Comparison of ENCODE assay signal across 21 cellular contexts in the genomic region with DNA sequence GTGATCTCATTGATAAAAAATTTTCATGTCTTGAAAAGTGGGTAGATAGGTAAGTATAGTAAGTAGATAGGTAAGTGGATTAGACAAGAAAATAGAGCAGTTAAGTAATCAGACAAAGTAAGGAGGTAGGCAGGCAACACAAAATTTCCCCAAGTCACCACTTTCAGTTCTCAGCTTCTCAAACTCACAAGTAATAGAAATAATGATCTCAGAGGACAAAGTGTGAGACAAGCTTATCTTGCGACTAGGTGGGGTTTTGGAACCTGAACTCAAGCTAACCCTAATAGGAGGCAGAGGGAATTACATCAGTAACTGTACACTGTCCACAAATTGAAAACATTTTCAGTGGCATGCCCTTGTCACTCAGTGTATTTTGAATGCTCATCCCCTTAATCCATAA.
DNase-seq lines count a peak whose midpoint lies in the region; ATAC-seq and TF ChIP-seq lines count a peak whose summit lies in the region.
"Had no signal": no experiment of that assay in that cellular context is flagged by ENCODE, and none has a peak within 500 bp of the region (broad histone marks: within the 10 kb centered on the region; RNA-seq: fewer than 3 reads in every experiment).

No MANE protein-coding gene starts in this region.

- TF ChIP-seq POLR2A in upper lobe of left lung (IDR thresholded peaks at IDR 0.05), result no peak

- no peaks in the 10 kb centered on the region for H3K9me3 ChIP-seq in MM.1S (replicated peaks; ENCODE audit: insufficient read depth, low read length)
- peaks cover 70% of the 10 kb centered on the region for H3K9me3 ChIP-seq in endodermal cell (ENCODE audit: control insufficient read depth, low read length)
- H3K9me3 ChIP-seq in BE2C, result no peaks in the 10 kb centered on the region
- H3K9me3 ChIP-seq in upper lobe of left lung, result no peaks in the 10 kb centered on the region
- H3K9me3 ChIP-seq: A549, BLaER1 had no signal

- TF ChIP-seq EP300 in upper lobe of left lung (IDR thresholded peaks at IDR 0.05), result no peak

- POLR2A ChIA-PET in naive thymus-derived CD8-positive, alpha-beta T cell (lab: Charles Lee), result no interaction called here

- H3K9me2 ChIP-seq in MM.1S (replicated peaks; ENCODE audit: insufficient read depth, low read length), result no peaks in the 10 kb centered on the region

- no peak overlapping the region for H3K27ac ChIP-seq in MM.1S (ENCODE audit: low read length)
- no peak overlapping the region for H3K27ac ChIP-seq in endodermal cell (ENCODE audit: low read depth, low read length)
- no peak overlapping the region for H3K27ac ChIP-seq in upper lobe of left lung
- H3K27ac ChIP-seq: 22Rv1, A549, BLaER1 had no signal

- no peaks in the 10 kb centered on the region for H3K36me3 ChIP-seq in MM.1S (replicated peaks; ENCODE audit: insufficient read depth, low read length)
- no peaks in the 10 kb centered on the region for H3K36me3 ChIP-seq in endodermal cell (ENCODE audit: control insufficient read depth, insufficient read depth, low read length)
- H3K36me3 ChIP-seq in BE2C, result no peaks in the 10 kb centered on the region
- H3K36me3 ChIP-seq in upper lobe of left lung, result no peaks in the 10 kb centered on the region
- H3K36me3 ChIP-seq: BLaER1 had no signal

- no peak overlapping the region for H2AFZ ChIP-seq in MM.1S (ENCODE audit: low read length)

- DNase-seq in NCI-H82 treated with DMSO at 0.1 percent for 48 hours (lab: John Stamatoyannopoulos, UW; ENCODE audit: unreplicated experiment) (peak; percentile 55), NCI-H82 (lab: John Stamatoyannopoulos, UW) (no peak), MM.1S (peak; percentile 54), endodermal cell (no peak), BE2C (no peak), upper lobe of left lung (no peak)
- no peak for DNase-seq in naive thymus-derived CD8-positive, alpha-beta T cell
- DNase-seq: AML-193; C1 segment of cervical spinal cord; Calu3; CD4-positive, alpha-beta memory T cell; CD4-positive, CD25-positive, alpha-beta regulatory T cell; CD8-positive, alpha-beta memory T cell; COR-L47; DMS79 treated with DMSO at 0.1 percent for 48 hours; GF-D8 had no signal

- 0 out of 2 replicates have a peak, but pooled peaks cover 2% of the 10 kb centered on the region for H3F3A ChIP-seq in MM.1S (ENCODE audit: insufficient read depth, low read length)

- 42% methylated on average over 1 of the region's 1 CpG; no CpG with 5 or more reads in 1 of the 2 experiments for WGBS in endodermal cell (ENCODE audit: insufficient coverage in 1 of 2, insufficient read length in 1 of 2), 2 experiments
- 83 to 84% methylated on average over 1 of the region's 1 CpG for WGBS in upper lobe of left lung, 2 donors

- no peak overlapping the region for H3K4me3 Mint-ChIP-seq in endodermal cell
- no peak overlapping the region for H3K4me3 Mint-ChIP-seq in naive thymus-derived CD8-positive, alpha-beta T cell
- H3K4me3 Mint-ChIP-seq: B cell; CD14-positive monocyte; CD4-positive, alpha-beta memory T cell; CD4-positive, CD25-positive, alpha-beta regulatory T cell; CD8-positive, alpha-beta memory T cell had no signal

- no peaks in the 10 kb centered on the region for H3K27me3 ChIP-seq in MM.1S (replicated peaks; ENCODE audit: insufficient read depth, low read length)
- H3K27me3 ChIP-seq in endodermal cell (ENCODE audit: control insufficient read depth, insufficient read depth, low read length, poor library complexity, severe bottlenecking), result no peaks in the 10 kb centered on the region
- H3K27me3 ChIP-seq in BE2C, result no peaks in the 10 kb centered on the region
- no peaks in the 10 kb centered on the region for H3K27me3 ChIP-seq in upper lobe of left lung
- H3K27me3 ChIP-seq: BLaER1 had no signal

- peaks cover 2% of the 10 kb centered on the region for H3K27me3 Mint-ChIP-seq in endodermal cell (ENCODE audit: insufficient read depth)
- H3K27me3 Mint-ChIP-seq in naive thymus-derived CD8-positive, alpha-beta T cell, result no peaks in the 10 kb centered on the region
- H3K27me3 Mint-ChIP-seq: B cell; CD4-positive, alpha-beta memory T cell; CD4-positive, CD25-positive, alpha-beta regulatory T cell; CD8-positive, alpha-beta memory T cell had no signal

- peaks cover 21% of the 10 kb centered on the region for H3K4me1 ChIP-seq in MM.1S (ENCODE audit: low read length)
- H3K4me1 ChIP-seq in endodermal cell (ENCODE audit: control insufficient read depth, insufficient read depth, low read length), result no peaks in the 10 kb centered on the region
- H3K4me1 ChIP-seq in BE2C, result no peaks in the 10 kb centered on the region
- H3K4me1 ChIP-seq in upper lobe of left lung, result no peaks in the 10 kb centered on the region
- H3K4me1 ChIP-seq: A549, BLaER1 had no signal

- H3K27ac Mint-ChIP-seq in endodermal cell, result peak overlapping the region; percentile 83
- H3K27ac Mint-ChIP-seq in naive thymus-derived CD8-positive, alpha-beta T cell, result no peak overlapping the region
- H3K27ac Mint-ChIP-seq: B cell; CD14-positive monocyte; CD4-positive, alpha-beta memory T cell; CD4-positive, CD25-positive, alpha-beta regulatory T cell; CD8-positive, alpha-beta memory T cell had no signal

- ATAC-seq in naive thymus-derived CD8-positive, alpha-beta T cell, result no peak
- ATAC-seq in upper lobe of left lung (ENCODE audit: low FRiP score in 2 of 2), result no peak
- ATAC-seq: A549 had no signal

- no peaks in the 10 kb centered on the region for H3K79me2 ChIP-seq in MM.1S (ENCODE audit: low read length)

- peaks cover 45% of the 10 kb centered on the region for H3K4me1 Mint-ChIP-seq in endodermal cell
- H3K4me1 Mint-ChIP-seq in naive thymus-derived CD8-positive, alpha-beta T cell, result no peaks in the 10 kb centered on the region
- H3K4me1 Mint-ChIP-seq: B cell; CD14-positive monocyte; CD4-positive, alpha-beta memory T cell; CD4-positive, CD25-positive, alpha-beta regulatory T cell; CD8-positive, alpha-beta memory T cell had no signal

- H3K36me3 Mint-ChIP-seq in endodermal cell (ENCODE audit: low read depth), result peaks cover 7% of the 10 kb centered on the region
- H3K36me3 Mint-ChIP-seq in naive thymus-derived CD8-positive, alpha-beta T cell, result no peaks in the 10 kb centered on the region
- H3K36me3 Mint-ChIP-seq: CD14-positive monocyte; CD4-positive, alpha-beta memory T cell; CD4-positive, CD25-positive, alpha-beta regulatory T cell; CD8-positive, alpha-beta memory T cell had no signal

- H3K9me3 Mint-ChIP-seq in endodermal cell, result peaks cover 11% of the 10 kb centered on the region
- H3K9me3 Mint-ChIP-seq in naive thymus-derived CD8-positive, alpha-beta T cell, result peaks cover 0 to 9% (median 4%) of the 10 kb centered on the region in 9 donors

- H3K4me2 ChIP-seq in MM.1S (ENCODE audit: low read depth, low read length), result no peak overlapping the region
- H3K4me2 ChIP-seq: A549, BLaER1 had no signal

- TF ChIP-seq CTCF in MM.1S (IDR thresholded peaks at IDR 0.05; ENCODE audit: low read length) (no peak), endodermal cell (conservative IDR thresholded peaks at IDR 0.05) (no peak), BE2C (IDR thresholded peaks at IDR 0.05; ENCODE audit: low read depth, low read length) (no peak), upper lobe of left lung (IDR thresholded peaks at IDR 0.05) (no peak)

- H3K9ac ChIP-seq in MM.1S (ENCODE audit: low read length) (no peak overlapping the region), endodermal cell (ENCODE audit: extremely low read depth, low read length, poor library complexity, severe bottlenecking) (no peak overlapping the region)
- H3K9ac ChIP-seq: BLaER1 had no signal

- no peak overlapping the region for H3K4me3 ChIP-seq in MM.1S (ENCODE audit: low read length)
- H3K4me3 ChIP-seq in endodermal cell (ENCODE audit: low read length), result peak overlapping the region; percentile 23
- no peak overlapping the region for H3K4me3 ChIP-seq in BE2C (ENCODE audit: low read depth, low read length)
- no peak overlapping the region for H3K4me3 ChIP-seq in upper lobe of left lung
- H3K4me3 ChIP-seq: A549, BLaER1 had no signal

- H4K20me1 ChIP-seq in MM.1S (ENCODE audit: insufficient read depth, low read length), result no peaks in the 10 kb centered on the region
- H4K20me1 ChIP-seq: BLaER1 had no signal

Comparison
In these comparisons a context has a peak if more than half of its experiments do, and no peak if none do; other contexts are left out.
1. DNase-seq: peak in NCI-H82 treated with DMSO at 0.1 percent for 48 hours (single experiment) and MM.1S (single experiment); none in NCI-H82 (single experiment), endodermal cell (single experiment), naive thymus-derived CD8-positive, alpha-beta T cell (0 of 10), BE2C (single experiment) and upper lobe of left lung (0 of 2).